ENCODE assay signal across 32 cellular contexts in genomic region chr7:41835977-41836530, GRCh38.
DNase-seq lines count a peak whose midpoint lies in the region; ATAC-seq, FAIRE-seq and TF ChIP-seq lines count a peak whose summit lies in the region.
"Had no signal": no experiment of that assay in that cellular context is flagged by ENCODE, and none has a peak within 500 bp of the region (broad histone marks: within the 10 kb centered on the region; RNA-seq: fewer than 3 reads in every experiment).

No MANE protein-coding gene starts in this region.

- H3K4me3 Mint-ChIP-seq in astrocyte (ENCODE audit: unreplicated experiment): no peak overlapping the region
- no peak overlapping the region for H3K4me3 Mint-ChIP-seq in activated CD4-positive, alpha-beta T cell treated with anti-CD3 and anti-CD28 coated beads, Interleukin-2, amount 10 ng/mL, durations not matched to agents 24 days and 14 days
- H3K4me3 Mint-ChIP-seq: activated naive CD8-positive, alpha-beta T cell treated with anti-CD3 and anti-CD28 coated beads, Interleukin-2, amount 10 ng/mL, durations not matched to agents 7 days and 5 days; H9; naive B cell; stimulated activated naive B cell treated with anti-CD40 and anti-IgM and Interleukin-4, amounts not matched to agents 10 μg/mL and 1 μg/mL and 100 μg/mL, for 72 hours; T-helper 1 cell treated with Interleukin-12 subunit alpha and Interleukin-12 subunit beta and Interleukin-4 antibody, amounts not matched to agents 30 μg/mL and 1 μg/mL, for 36 hours had no signal

- no peak overlapping the region for H4K8ac ChIP-seq in mesenchymal stem cell (ENCODE audit: low read length)

- H3K27me3 ChIP-seq in astrocyte (ENCODE audit: insufficient read depth, low read length) (no peaks in the 10 kb centered on the region), mesenchymal stem cell (ENCODE audit: control insufficient read depth in 1 of 2, insufficient read depth in 1 of 2, low read length in 2 of 2) (no peaks in the 10 kb centered on the region), subcutaneous abdominal adipose tissue (ENCODE audit: control insufficient read depth in 5 of 5, insufficient read depth in 4 of 5, low read length in 5 of 5) (no peaks in the 10 kb centered on the region)
- H3K27me3 ChIP-seq: BLaER1, suprapubic skin had no signal

- no peak overlapping the region for H3K4ac ChIP-seq in mesenchymal stem cell (ENCODE audit: low read depth in 1 of 2, low read length in 2 of 2)

- ATAC-seq in GM19397 (IDR thresholded peaks at IDR 0.05; ENCODE audit: unreplicated experiment): no peak
- ATAC-seq: GM12878; stimulated activated naive B cell treated with anti-CD40 and anti-IgM and Interleukin-4, amounts not matched to agents 10 μg/mL and 1 μg/mL and 100 μg/mL, for 72 hours had no signal

- H3K4me2 ChIP-seq in astrocyte (ENCODE audit: low read length) (peak overlapping the region; percentile 44), mesenchymal stem cell (ENCODE audit: low read length, poor library complexity, severe bottlenecking) (no peak overlapping the region)
- H3K4me2 ChIP-seq: BLaER1 had no signal

- H3K14ac ChIP-seq in mesenchymal stem cell (ENCODE audit: low read length in 2 of 2): no peak overlapping the region

- peaks cover 2% of the 10 kb centered on the region for H3K9me3 Mint-ChIP-seq in astrocyte (ENCODE audit: unreplicated experiment)
- H3K9me3 Mint-ChIP-seq in activated CD4-positive, alpha-beta T cell treated with anti-CD3 and anti-CD28 coated beads, Interleukin-2, amount 10 ng/mL, durations not matched to agents 24 days and 14 days: peaks cover 27% of the 10 kb centered on the region

- H3K4me3 ChIP-seq in astrocyte (ENCODE audit: insufficient read depth, low read depth, low read length): no peak overlapping the region
- H3K4me3 ChIP-seq in mesenchymal stem cell (ENCODE audit: insufficient read depth in 1 of 2, low read depth in 1 of 2, low read length in 2 of 2): no peak overlapping the region
- H3K4me3 ChIP-seq in subcutaneous abdominal adipose tissue (ENCODE audit: low read depth in 1 of 5, low read length in 5 of 5): no peak overlapping the region
- H3K4me3 ChIP-seq: BLaER1, GM12878, psoas muscle, SK-N-MC, skin epidermis, suprapubic skin had no signal

- no peak overlapping the region for H3K27ac Mint-ChIP-seq in astrocyte (ENCODE audit: unreplicated experiment)
- H3K27ac Mint-ChIP-seq in activated CD4-positive, alpha-beta T cell treated with anti-CD3 and anti-CD28 coated beads, Interleukin-2, amount 10 ng/mL, durations not matched to agents 24 days and 14 days: no peak overlapping the region
- H3K27ac Mint-ChIP-seq: activated naive CD8-positive, alpha-beta T cell treated with anti-CD3 and anti-CD28 coated beads, Interleukin-2, amount 10 ng/mL, durations not matched to agents 7 days and 5 days; T-helper 1 cell treated with Interleukin-12 subunit alpha and Interleukin-12 subunit beta and Interleukin-4 antibody, amounts not matched to agents 30 μg/mL and 1 μg/mL, for 36 hours had no signal

- no peak overlapping the region for H2BK120ac ChIP-seq in mesenchymal stem cell (ENCODE audit: low read depth, low read length)

- H3K4me1 Mint-ChIP-seq in astrocyte (ENCODE audit: low read depth, unreplicated experiment): peaks cover 25% of the 10 kb centered on the region
- peaks cover 2% of the 10 kb centered on the region for H3K4me1 Mint-ChIP-seq in activated CD4-positive, alpha-beta T cell treated with anti-CD3 and anti-CD28 coated beads, Interleukin-2, amount 10 ng/mL, durations not matched to agents 24 days and 14 days

- H4K91ac ChIP-seq in mesenchymal stem cell (ENCODE audit: low read length): no peak overlapping the region

- no peak overlapping the region for H3K23ac ChIP-seq in mesenchymal stem cell (ENCODE audit: low read length in 2 of 2)

- DNase-seq in M059J (ENCODE audit: low read depth) (peak; percentile 58), astrocyte (ENCODE audit: low read depth) (peak; percentile 74), mesenchymal stem cell (no peak), NCI-H1092 treated with DMSO at 0.1 percent for 48 hours (lab: John Stamatoyannopoulos, UW) (no peak)
- no peak for DNase-seq in activated CD4-positive, alpha-beta T cell treated with anti-CD3 and anti-CD28 coated beads, Interleukin-2, amount 10 ng/mL, durations not matched to agents 24 days and 14 days
- DNase-seq: activated CD4-positive, alpha-beta T cell treated with anti-CD3 and anti-CD28 coated beads, Interleukin-2, amount 50 U/mL, for 4 hours; activated CD4-positive, CD25-positive, alpha-beta regulatory T cell; activated gamma-delta T cell treated with Interleukin-2 at 50 U/mL for 16 hours; activated naive CD8-positive, alpha-beta T cell treated with anti-CD3 and anti-CD28 coated beads, Interleukin-2, amount 10 ng/mL, durations not matched to agents 7 days and 5 days; activated T-cell treated with anti-CD3 and anti-CD28 coated beads, Interleukin-2, amount 50 U/mL, for 48 hours; cerebellar nuclear complex; DMS153; H9; KG1; naive B cell; NCI-H1417; NCI-H2029; NCI-H524; nucleus accumbens; OCI-M1; psoas muscle; stimulated activated naive B cell treated with anti-CD40 and anti-IgM and Interleukin-4, amounts not matched to agents 10 μg/mL and 1 μg/mL and 100 μg/mL, for 72 hours had no signal

- H3K27me3 Mint-ChIP-seq in astrocyte (ENCODE audit: low read depth, unreplicated experiment): no peaks in the 10 kb centered on the region
- no peaks in the 10 kb centered on the region for H3K27me3 Mint-ChIP-seq in activated CD4-positive, alpha-beta T cell treated with anti-CD3 and anti-CD28 coated beads, Interleukin-2, amount 10 ng/mL, durations not matched to agents 24 days and 14 days
- H3K27me3 Mint-ChIP-seq: naive B cell; stimulated activated naive B cell treated with anti-CD40 and anti-IgM and Interleukin-4, amounts not matched to agents 10 μg/mL and 1 μg/mL and 100 μg/mL, for 72 hours had no signal

- WGBS in mesenchymal stem cell: 91% methylated on average over 2 of the region's 4 CpGs

- no peaks in the 10 kb centered on the region for H3K79me1 ChIP-seq in mesenchymal stem cell (replicated peaks; ENCODE audit: low read length, poor library complexity, severe bottlenecking)

- H2AFZ ChIP-seq in astrocyte (ENCODE audit: low read depth, low read length) (no peak overlapping the region), mesenchymal stem cell (ENCODE audit: low read depth, low read length) (no peak overlapping the region)

- H3K27ac ChIP-seq in astrocyte (ENCODE audit: low read depth, low read length) (no peak overlapping the region), mesenchymal stem cell (ENCODE audit: low read length, poor library complexity, severe bottlenecking) (no peak overlapping the region), subcutaneous abdominal adipose tissue (ENCODE audit: low read depth, low read length) (peak overlapping the region; percentile 26)
- H3K27ac ChIP-seq: BLaER1, HL-60, psoas muscle, SK-N-MC had no signal

- no peak overlapping the region for H2BK12ac ChIP-seq in mesenchymal stem cell (ENCODE audit: low read length in 2 of 2)

- H2BK5ac ChIP-seq in mesenchymal stem cell (ENCODE audit: low read depth, low read length, poor library complexity, severe bottlenecking): no peak overlapping the region

- H3K79me2 ChIP-seq in astrocyte (ENCODE audit: insufficient read depth, low read length): no peaks in the 10 kb centered on the region

- H4K20me1 ChIP-seq in astrocyte (ENCODE audit: insufficient read depth, low read length): no peaks in the 10 kb centered on the region
- H4K20me1 ChIP-seq: BLaER1 had no signal

- no peak for FAIRE-seq in astrocyte (lab: Jason Lieb, UNC)
- FAIRE-seq: GM12878, TTC549 had no signal

- no peak for TF ChIP-seq CTCF in astrocyte (IDR thresholded peaks at IDR 0.05; ENCODE audit: insufficient read depth, low read depth, low read length)

- no peak overlapping the region for H2AK5ac ChIP-seq in mesenchymal stem cell (ENCODE audit: low read length, severe bottlenecking)

- no peaks in the 10 kb centered on the region for H3K36me3 Mint-ChIP-seq in astrocyte (ENCODE audit: low read depth, unreplicated experiment)
- H3K36me3 Mint-ChIP-seq in activated CD4-positive, alpha-beta T cell treated with anti-CD3 and anti-CD28 coated beads, Interleukin-2, amount 10 ng/mL, durations not matched to agents 24 days and 14 days (ENCODE audit: low read depth): peaks cover 3% of the 10 kb centered on the region
- H3K36me3 Mint-ChIP-seq: activated naive CD8-positive, alpha-beta T cell treated with anti-CD3 and anti-CD28 coated beads, Interleukin-2, amount 10 ng/mL, durations not matched to agents 7 days and 5 days had no signal

- H3K9me3 ChIP-seq in astrocyte (ENCODE audit: insufficient read depth, low read depth, low read length) (no peaks in the 10 kb centered on the region), mesenchymal stem cell (ENCODE audit: control insufficient read depth, low read length) (peaks cover 5% of the 10 kb centered on the region), subcutaneous abdominal adipose tissue (ENCODE audit: control insufficient read depth in 5 of 5, low read length in 5 of 5) (peaks cover 0 to 9% (median 0%) of the 10 kb centered on the region in 5 donors)
- H3K9me3 ChIP-seq: psoas muscle had no signal

- no peak overlapping the region for H3K18ac ChIP-seq in mesenchymal stem cell (ENCODE audit: low read depth in 1 of 2, low read length in 2 of 2)

- no peaks in the 10 kb centered on the region for H3K36me3 ChIP-seq in astrocyte (ENCODE audit: insufficient read depth, low read length)
- H3K36me3 ChIP-seq in mesenchymal stem cell (ENCODE audit: control insufficient read depth in 1 of 2, insufficient read depth in 2 of 2, low read depth in 1 of 2, low read length in 2 of 2): no peaks in the 10 kb centered on the region
- H3K36me3 ChIP-seq in subcutaneous abdominal adipose tissue (ENCODE audit: control insufficient read depth in 5 of 5, insufficient read depth in 5 of 5, low read length in 5 of 5): no peaks in the 10 kb centered on the region
- H3K36me3 ChIP-seq: BLaER1, suprapubic skin had no signal

- H3K9ac ChIP-seq in astrocyte (ENCODE audit: low read length) (no peak overlapping the region), mesenchymal stem cell (ENCODE audit: low read length) (peak overlapping the region; percentile 81), subcutaneous abdominal adipose tissue (ENCODE audit: low read length in 5 of 5) (no peak overlapping the region)
- H3K9ac ChIP-seq: BLaER1 had no signal

- H3K4me1 ChIP-seq in astrocyte (ENCODE audit: insufficient read depth, low read length): peaks cover 9% of the 10 kb centered on the region
- H3K4me1 ChIP-seq in mesenchymal stem cell (ENCODE audit: control insufficient read depth, insufficient read depth, low read depth, low read length): peaks cover 2% of the 10 kb centered on the region
- H3K4me1 ChIP-seq in subcutaneous abdominal adipose tissue (ENCODE audit: control insufficient read depth in 5 of 5, insufficient read depth in 5 of 5, low read length in 5 of 5): peaks cover 0 to 13% (median 9%) of the 10 kb centered on the region in 5 donors
- H3K4me1 ChIP-seq: BLaER1, psoas muscle had no signal

- H2BK15ac ChIP-seq in mesenchymal stem cell (ENCODE audit: low read depth, poor library complexity, severe bottlenecking): no peak overlapping the region

- intact Hi-C loops in activated CD4-positive, alpha-beta T cell treated with anti-CD3 and anti-CD28 coated beads, Interleukin-2, amount 10 ng/mL, durations not matched to agents 24 days and 14 days (cut with micrococcal nuclease): no loop called here

Comparison
In these comparisons a context has a peak if more than half of its experiments do, and no peak if none do; other contexts are left out.
1. DNase-seq: peak in M059J (single experiment) and astrocyte (single experiment); none in mesenchymal stem cell (single experiment), activated CD4-positive, alpha-beta T cell treated with anti-CD3 and anti-CD28 coated beads, Interleukin-2, amount 10 ng/mL, durations not matched to agents 24 days and 14 days (single experiment) and NCI-H1092 treated with DMSO at 0.1 percent for 48 hours (single experiment).